In the genomic region with DNA sequence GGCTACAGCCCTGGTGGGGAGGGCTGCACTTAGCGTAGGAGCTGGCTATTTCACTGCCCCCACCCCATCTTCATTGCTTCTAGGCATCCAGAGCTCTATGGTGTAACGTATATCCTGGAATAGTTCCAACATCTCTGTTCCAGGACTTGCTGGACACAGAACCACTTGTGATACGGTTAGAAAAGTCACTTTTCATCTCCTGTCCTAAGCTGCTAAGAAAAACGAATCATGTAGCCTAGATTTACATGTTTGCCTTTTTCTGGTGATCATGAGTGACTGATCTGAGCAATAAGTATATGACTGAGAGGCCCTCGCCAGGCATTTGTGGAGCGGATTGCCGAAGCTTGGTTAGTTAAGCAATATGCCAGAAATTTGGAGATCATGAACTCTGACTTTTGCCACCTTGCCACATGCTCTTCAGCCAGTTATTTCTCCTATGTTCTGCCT, we compare ENCODE assay signal across 17 cellular contexts. TPM values are rescaled to one million over a fixed set of nuclear protein-coding genes. Genes with fewer than 3 reads are reported as not detected.
A peak's percentile ranks its signal among the peaks of the same experiment; 100 is the strongest.
DNase-seq lines count a peak whose midpoint lies in the region; ATAC-seq, FAIRE-seq and TF ChIP-seq lines count a peak whose summit lies in the region.
"Had no signal": no experiment of that assay in that cellular context is flagged by ENCODE, and none has a peak within 500 bp of the region (broad histone marks: within the 10 kb centered on the region; RNA-seq: fewer than 3 reads in every experiment).

No MANE protein-coding gene starts in this region.

- H3K9me3 ChIP-seq in K562 (replicated peaks; ENCODE audit: control insufficient read depth, insufficient read depth, low read depth, low read length), result no peaks in the 10 kb centered on the region
- no peaks in the 10 kb centered on the region for H3K9me3 ChIP-seq in skeletal muscle tissue (ENCODE audit: control insufficient read depth in 3 of 3, low read length in 3 of 3)

- TF ChIP-seq POLR2A in K562 (conservative IDR thresholded peaks at IDR 0.05), result no peak

- H3K4me2 ChIP-seq in K562 (ENCODE audit: insufficient read depth, low read length), result no peak overlapping the region

- H3K36me3 ChIP-seq in K562 (ENCODE audit: control insufficient read depth, insufficient read depth, low read length) (no peaks in the 10 kb centered on the region), skeletal muscle tissue (ENCODE audit: control insufficient read depth in 3 of 3, insufficient read depth in 3 of 3, low read length in 3 of 3) (peaks cover 0 to 4% (median 0%) of the 10 kb centered on the region in 3 donors)

- H3K27ac ChIP-seq in K562 (ENCODE audit: extremely low read depth, low read depth, low read length) (no peak overlapping the region), skeletal muscle tissue (ENCODE audit: low read depth, low read length) (peak overlapping the region; percentile 50)

- TF ChIP-seq EP300 in K562 (IDR thresholded peaks at IDR 0.05; ENCODE audit: low read length), result no peak

- intact Hi-C loops in K562 (cut with micrococcal nuclease), result no loop called here

- no peak for TF ChIP-seq RAD21 in K562 (CRISPR knock-in tag; conservative IDR thresholded peaks at IDR 0.05 in 1 of 2, IDR thresholded peaks at IDR 0.05 in 1 of 2)

- peak overlapping the region in 1 of 2 experiments; percentile 15; a peak in 1 of 4 replicates for H3K9ac ChIP-seq in K562 (ENCODE audit: insufficient read depth in 1 of 2, low read depth in 2 of 2, low read length in 2 of 2)
- peak overlapping the region in 2 of 3 donors; percentile 30 to 58 for H3K9ac ChIP-seq in skeletal muscle tissue (ENCODE audit: low read depth in 1 of 3, low read length in 3 of 3)

- POLR2A ChIA-PET in K562 (lab: Yijun Ruan, JAX), result interaction anchor here (0.8 to 1.5 kb wide), 3 partner anchors 10 to 55 kb away, joined by 3 to 4 read pairs (median 4); a partner anchor contains a TSS

- FAIRE-seq in K562 (lab: Jason Lieb, UNC) (no peak), RCC 7860 (lab: Jason Lieb, UNC) (no peak)

- H3K79me2 ChIP-seq in K562 (ENCODE audit: control insufficient read depth, insufficient read depth, low read length), result no peaks in the 10 kb centered on the region

- TF ChIP-seq CTCF in HFFc6 (IDR thresholded peaks at IDR 0.05) (no peak), K562 (IDR thresholded peaks at IDR 0.05 in 2 of 3, conservative IDR thresholded peaks at IDR 0.05 in 1 of 3; ENCODE audit: insufficient read depth in 2 of 3, low read depth in 1 of 3, low read length in 3 of 3) (no peak)

- H3K4me1 ChIP-seq in K562 (replicated peaks in 1 of 2; ENCODE audit: control insufficient read depth in 2 of 2, insufficient read depth in 2 of 2, low read length in 2 of 2), result no peaks in the 10 kb centered on the region; a peak in 1 of 5 replicates
- H3K4me1 ChIP-seq in skeletal muscle tissue (ENCODE audit: control insufficient read depth in 3 of 3, insufficient read depth in 3 of 3, low read length in 3 of 3), result peaks cover 17 to 19% (median 18%) of the 10 kb centered on the region in 3 donors

- H3K27me3 Mint-ChIP-seq in HFFc6 (ENCODE audit: insufficient read depth), result no peaks in the 10 kb centered on the region
- no peaks in the 10 kb centered on the region for H3K27me3 Mint-ChIP-seq in effector memory CD8-positive, alpha-beta T cell
- H3K27me3 Mint-ChIP-seq: B cell had no signal

- in situ Hi-C loops in K562 (cut with MboI), result no loop called here

- peak overlapping the region; percentile 96 for H3K27ac Mint-ChIP-seq in HFFc6
- H3K27ac Mint-ChIP-seq in effector memory CD8-positive, alpha-beta T cell, result no peak overlapping the region
- H3K27ac Mint-ChIP-seq: B cell had no signal

- ATAC-seq in K562 (no peak), GM21515 (IDR thresholded peaks at IDR 0.05; ENCODE audit: unreplicated experiment) (no peak)
- no peak for ATAC-seq in effector memory CD8-positive, alpha-beta T cell (replicated peaks)
- ATAC-seq: activated T-cell treated with anti-CD3 and anti-CD28 coated beads, Interleukin-2, amount 50 U/mL, for 4 hours had no signal

- WGBS in K562 (ENCODE audit: insufficient coverage, low coverage, missing lambda C conversion rate), result 8% methylated on average over 7 of the region's 7 CpGs

- H3K4me3 Mint-ChIP-seq in HFFc6, result peak overlapping the region; percentile 78; the same call in 1 of the 2 replicates
- no peak overlapping the region for H3K4me3 Mint-ChIP-seq in effector memory CD8-positive, alpha-beta T cell
- H3K4me3 Mint-ChIP-seq: activated T-cell treated with anti-CD3 and anti-CD28 coated beads, Interleukin-2, amount 50 U/mL, for 4 hours; B cell; neural crest cell had no signal

- no peak for DNase-seq in HFFc6
- DNase-seq in K562 (ENCODE audit: extremely low read depth in 1 of 4, low spot score in 3 of 4), result no peak
- DNase-seq in kidney tubule cell (ENCODE audit: low spot score), result peak; percentile 6
- DNase-seq in RCC 7860 (ENCODE audit: low spot score), result no peak
- no peak for DNase-seq in effector memory CD8-positive, alpha-beta T cell
- no peak for DNase-seq in AG08396 (ENCODE audit: low spot score)
- DNase-seq: activated CD4-positive, alpha-beta T cell treated with anti-CD3 and anti-CD28 coated beads for 48 hours; activated T-cell treated with anti-CD3 and anti-CD28 coated beads, Interleukin-2, amount 50 U/mL, for 4 hours; DMS53; effector CD4-positive, alpha-beta T cell; NCI-H1417 treated with DMSO at 0.1 percent for 48 hours; OCI-M1; T-helper 1 cell had no signal

- H3K4me3 ChIP-seq in K562 (no peak overlapping the region), skeletal muscle tissue (ENCODE audit: low read length in 3 of 3) (no peak overlapping the region)

- H3K9me3 Mint-ChIP-seq in HFFc6, result no peaks in the 10 kb centered on the region
- no peaks in the 10 kb centered on the region for H3K9me3 Mint-ChIP-seq in effector memory CD8-positive, alpha-beta T cell
- H3K9me3 Mint-ChIP-seq: activated T-cell treated with anti-CD3 and anti-CD28 coated beads, Interleukin-2, amount 50 U/mL, for 4 hours; neural crest cell had no signal

- CTCF ChIA-PET in K562 (lab: Yijun Ruan, JAX; ENCODE audit: low intra/inter-chr PET ratio), result no interaction called here

- no TSS peak for BruUV-seq in K562 (replicated peaks; lab: Mats Ljungman, UMichigan)

- H3K27me3 ChIP-seq in K562 (ENCODE audit: control insufficient read depth in 2 of 2, insufficient read depth in 2 of 2, low read length in 2 of 2), result peaks cover 32 to 56% of the 10 kb centered on the region in 2 experiments
- no peaks in the 10 kb centered on the region for H3K27me3 ChIP-seq in skeletal muscle tissue (ENCODE audit: control insufficient read depth in 3 of 3, insufficient read depth in 3 of 3, low read length in 3 of 3)

- H3K9me1 ChIP-seq in K562 (ENCODE audit: control insufficient read depth, insufficient read depth, low read length), result no peaks in the 10 kb centered on the region

- no peak overlapping the region for H2AFZ ChIP-seq in K562 (ENCODE audit: low read depth, low read length)

- H3K36me3 Mint-ChIP-seq in HFFc6 (ENCODE audit: low read depth), result no peaks in the 10 kb centered on the region
- H3K36me3 Mint-ChIP-seq in effector memory CD8-positive, alpha-beta T cell (ENCODE audit: insufficient read depth), result peaks cover 3% of the 10 kb centered on the region

- peaks cover 28% of the 10 kb centered on the region for H3K4me1 Mint-ChIP-seq in HFFc6 (ENCODE audit: low read depth)
- H3K4me1 Mint-ChIP-seq in effector memory CD8-positive, alpha-beta T cell (ENCODE audit: low read depth in 2 of 2), result no peaks in the 10 kb centered on the region
- H3K4me1 Mint-ChIP-seq: B cell, neural crest cell had no signal

- H4K20me1 ChIP-seq in K562 (replicated peaks; ENCODE audit: control insufficient read depth, insufficient read depth, low read length), result no peaks in the 10 kb centered on the region

TF ChIP-seq in K562, 482 proteins besides CTCF, POLR2A, EP300 and RAD21:
- TF ChIP-seq JUN (IDR thresholded peaks at IDR 0.05; ENCODE audit: borderline replicate concordance, low read depth, low read length) (no peak), JUN (CRISPR knock-in tag; IDR thresholded peaks at IDR 0.05; ENCODE audit: borderline replicate concordance) (no peak), NFIC (IDR thresholded peaks at IDR 0.05) (0 out of 2 replicates have a peak, but pooled peaks have one; percentile 26)

RNA-seq across cellular contexts. Expression of a gene that starts 41.0 kb away (rescaled TPM):
- total RNA-seq in HFFc6 (2021; fragmentation: NEBNext Ultra II Directional; extraction: Animal tissue kit (Norgen Biotek cat#: 25700)), result 100 to 1,000 TPM; 219 to 277 (median 246) TPM
- 83.3 and 146 TPM in 2 replicates for total RNA-seq in K562 (2011; cell fraction: chromatin; rRNA removed; ENCODE audit: low replicate concordance)
- total RNA-seq in K562 (2011; cell fraction: nucleolus; rRNA removed), result 43.4 and 63.3 TPM in 2 replicates
- total RNA-seq in K562 (2011; cell fraction: nucleoplasm; rRNA removed), result 146 and 277 TPM in 2 replicates
- total RNA-seq in K562 (2014; rRNA removed) (272 and 273 TPM in 2 replicates), K562 (2014; rRNA removed; fragmentation: Illumina TruSeq; extraction: Trizol) (690 and 726 TPM in 2 replicates), K562 (2015; rRNA removed; fragmentation: Illumina TruSeq; extraction: Trizol) (537 and 597 TPM in 2 replicates), K562 (2021) (434 and 437 TPM in 2 replicates), skeletal muscle tissue (139 TPM)
- polyA plus RNA-seq in K562 (2011; rRNA removed) (836 and 1,016 TPM in 2 replicates), K562 (2014; fragmentation: Illumina TruSeq; extraction: Trizol) (557 and 668 TPM in 2 replicates), K562 (2014; fragmentation: Nextera tagmentation; extraction: Ambion mirVana) (1,000 to 10,000 TPM; 1,645 to 1,892 TPM), K562 (2014; rRNA removed) (502 and 509 TPM in 2 replicates)
- polyA plus RNA-seq in K562 (2011; cell fraction: cytosol; rRNA removed), result 227 and 688 TPM in 2 replicates
- 227 and 377 TPM in 2 replicates for polyA plus RNA-seq in K562 (2011; cell fraction: nucleus; rRNA removed)
- 392 and 460 TPM in 2 replicates for polyA plus RNA-seq in K562 (2012)
- 359 and 411 TPM in 2 replicates for polyA minus RNA-seq in K562 (2011; rRNA and poly(A)+ RNA removed)
- polyA minus RNA-seq in K562 (2011; cell fraction: cytosol; rRNA and poly(A)+ RNA removed), result 148 and 171 TPM in 2 replicates
- polyA minus RNA-seq in K562 (2011; cell fraction: nucleus; rRNA and poly(A)+ RNA removed), result 33.3 and 80.0 TPM in 2 replicates
